ENCODE assay signal across 8 cellular contexts in genomic region chr2:195532628-195533271, GRCh38.
DNase-seq lines count a peak whose midpoint lies in the region; ATAC-seq and TF ChIP-seq lines count a peak whose summit lies in the region.

No MANE protein-coding gene starts in this region.

- H3K27me3 ChIP-seq in A673 (replicated peaks; ENCODE audit: insufficient read depth, low read depth, low read length, poor library complexity), result no peaks in the 10 kb centered on the region

- intact Hi-C loops in A673 (cut with micrococcal nuclease; ENCODE audit: unreplicated experiment) (no loop called here), activated B cell treated with CpG ODN at 0.5 μM for 24 hours (cut with micrococcal nuclease) (loop anchor here (1.0 to 5.0 kb wide), 3 partner anchors 45 to 536 kb away; partner anchors contain the start of gene DNAH7), mucosa of descending colon (cut with DNase I, micrococcal nuclease) (no loop called here)

- H3K9me3 Mint-ChIP-seq in activated B cell treated with CpG ODN at 0.5 μM for 24 hours, result no peaks in the 10 kb centered on the region

- no TSS peak for BruUV-seq in A673 (replicated peaks; lab: Mats Ljungman, UMichigan)

- H3K4me3 Mint-ChIP-seq in activated B cell treated with CpG ODN at 0.5 μM for 24 hours, result peak overlapping the region; percentile 85

- H3K4me3 ChIP-seq in A673 (ENCODE audit: low read depth, low read length, poor library complexity, severe bottlenecking) (peak overlapping the region; percentile 15), mucosa of descending colon (no peak overlapping the region)

- H3K4me1 Mint-ChIP-seq in activated B cell treated with CpG ODN at 0.5 μM for 24 hours, result peaks cover 62% of the 10 kb centered on the region

- CTCF ChIA-PET in A673 (lab: Charles Lee), result no interaction called here
- CTCF ChIA-PET in activated B cell treated with CpG ODN at 0.5 μM for 24 hours (lab: Charles Lee), result interaction anchor here (1.1 to 6.1 kb wide), 7 partner anchors 28 to 130 kb away, joined by 4 to 61 read pairs (median 17); partner anchors contain the start of gene SLC39A10

- H3K4me1 ChIP-seq in A673 (ENCODE audit: insufficient read depth, low read length, poor library complexity, severe bottlenecking), result peaks cover 39% of the 10 kb centered on the region
- peaks cover 7% of the 10 kb centered on the region for H3K4me1 ChIP-seq in mucosa of descending colon (ENCODE audit: low read depth)

- H3K27ac ChIP-seq in A673 (ENCODE audit: low read depth, low read length, poor library complexity, severe bottlenecking), result peak overlapping the region; percentile 47

- DNase-seq in A673 (ENCODE audit: low spot score), result peak; percentile 11
- no peak for DNase-seq in activated B cell treated with CpG ODN at 0.5 μM for 24 hours
- DNase-seq in mucosa of descending colon, result no peak
- DNase-seq in NCI-H748 treated with DMSO at 0.1 percent for 48 hours (lab: John Stamatoyannopoulos, UW), result no peak
- DNase-seq in DMS 273 (lab: John Stamatoyannopoulos, UW; ENCODE audit: unreplicated experiment), result no peak
- DNase-seq in DMS 273 treated with DMSO at 0.1 percent for 48 hours (lab: John Stamatoyannopoulos, UW), result no peak

- H3K36me3 ChIP-seq in A673 (ENCODE audit: insufficient read depth, low read length, poor library complexity, severe bottlenecking) (no peaks in the 10 kb centered on the region), mucosa of descending colon (ENCODE audit: low read depth) (no peaks in the 10 kb centered on the region)

- POLR2A ChIA-PET in A673 (lab: Charles Lee; ENCODE audit: low non-redundant PET) (no interaction called here), activated B cell treated with CpG ODN at 0.5 μM for 24 hours (lab: Charles Lee) (interaction anchor here (0.7 to 9.4 kb wide), 10 partner anchors 12 to 127 kb away, joined by 3 to 126 read pairs (median 7); partner anchors contain the start of gene SLC39A10)

- TF ChIP-seq CTCF in A673 (conservative IDR thresholded peaks at IDR 0.05; ENCODE audit: low read depth, low read length), result no peak
- TF ChIP-seq CTCF in activated B cell treated with CpG ODN at 0.5 μM for 24 hours (IDR thresholded peaks at IDR 0.05), result no peak
- TF ChIP-seq CTCF in mucosa of descending colon (IDR thresholded peaks at IDR 0.05), result no peak

- ATAC-seq in GM18909 (IDR thresholded peaks at IDR 0.05; ENCODE audit: poor library complexity, unreplicated experiment), result peak; percentile 34
- ATAC-seq in HG03354 (IDR thresholded peaks at IDR 0.05; ENCODE audit: poor library complexity, severe bottlenecking, unreplicated experiment), result peak; percentile 35
- no peak for ATAC-seq in activated B cell treated with CpG ODN at 0.5 μM for 24 hours (ENCODE audit: low read depth)
- peak; percentile 57 for ATAC-seq in mucosa of descending colon

- H3K9me3 ChIP-seq in A673 (ENCODE audit: low read depth, low read length, poor library complexity, severe bottlenecking) (no peaks in the 10 kb centered on the region), mucosa of descending colon (no peaks in the 10 kb centered on the region)

- no peaks in the 10 kb centered on the region for H3K27me3 Mint-ChIP-seq in activated B cell treated with CpG ODN at 0.5 μM for 24 hours

- no peaks in the 10 kb centered on the region for H3K36me3 Mint-ChIP-seq in activated B cell treated with CpG ODN at 0.5 μM for 24 hours (ENCODE audit: low read depth)

- peak overlapping the region; percentile 97 for H3K27ac Mint-ChIP-seq in activated B cell treated with CpG ODN at 0.5 μM for 24 hours
